8 cellular contexts compared by ENCODE assay signal in the genomic region with DNA sequence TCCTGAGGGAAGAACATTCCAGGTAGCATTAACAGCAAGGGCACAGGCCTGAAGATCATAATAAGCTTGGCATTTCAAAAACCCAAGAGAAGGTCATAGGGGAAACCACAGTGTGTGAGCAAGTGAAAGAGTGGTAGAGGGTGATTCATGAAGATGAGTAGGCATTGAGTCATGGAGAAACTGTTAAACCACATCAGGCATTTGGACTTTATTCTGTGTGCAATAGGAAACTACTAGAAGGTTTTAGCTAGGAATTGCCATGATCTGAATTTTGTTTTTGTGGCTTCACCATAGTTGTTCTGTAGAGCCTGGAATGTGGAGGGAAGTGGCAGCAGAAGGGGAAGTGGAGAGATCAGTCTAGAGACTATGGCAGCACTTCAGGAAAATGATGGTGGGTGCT.
DNase-seq lines count a peak whose midpoint lies in the region; ATAC-seq and TF ChIP-seq lines count a peak whose summit lies in the region.

No MANE protein-coding gene starts in this region.

- TF ChIP-seq POLR2A in lower leg skin (IDR thresholded peaks at IDR 0.05): no peak

- no peak overlapping the region for H3K4me2 ChIP-seq in hepatocyte

- H2AFZ ChIP-seq in hepatocyte: no peak overlapping the region

- H3K27me3 ChIP-seq in SJSA1 (replicated peaks) (no peaks in the 10 kb centered on the region), hepatocyte (no peaks in the 10 kb centered on the region)

- peak; percentile 97 for DNase-seq in GM04503 (ENCODE audit: low read depth)
- peak; percentile 72 to 95 for DNase-seq in SJSA1 (ENCODE audit: low read depth in 1 of 2, low spot score in 2 of 2)
- peak; percentile 42 for DNase-seq in hepatocyte (ENCODE audit: low spot score)
- DNase-seq in lower leg skin (ENCODE audit: low spot score in 2 of 2): no peak
- DNase-seq in GOT3 (lab: John Stamatoyannopoulos, UW): no peak
- no peak for DNase-seq in stimulated activated CD4-positive, alpha-beta T cell treated with anti-CD3 and anti-CD28 coated beads, Interleukin-12 subunit alpha, Interleukin-12 subunit beta, amount 100 ng/mL, for 4 hours
- DNase-seq in NCI-H510A (lab: John Stamatoyannopoulos, UW): no peak

- H3K36me3 ChIP-seq in SJSA1: no peaks in the 10 kb centered on the region
- H3K36me3 ChIP-seq in hepatocyte (replicated peaks; ENCODE audit: insufficient read depth, low read depth): no peaks in the 10 kb centered on the region

- intact Hi-C loops in lower leg skin (cut with DNase I; ENCODE audit: low total_unique reads): no loop called here

- H3K9me3 ChIP-seq in SJSA1 (replicated peaks) (no peaks in the 10 kb centered on the region; the same call in 1 of the 2 replicates), hepatocyte (ENCODE audit: low read depth) (no peaks in the 10 kb centered on the region)

- TF ChIP-seq CTCF in hepatocyte (IDR thresholded peaks at IDR 0.05; ENCODE audit: poor library complexity): no peak
- TF ChIP-seq CTCF in lower leg skin (IDR thresholded peaks at IDR 0.05): no peak

- no peaks in the 10 kb centered on the region for H4K20me1 ChIP-seq in hepatocyte (ENCODE audit: insufficient read depth, poor library complexity, severe bottlenecking)

- H3K4me1 ChIP-seq in SJSA1 (replicated peaks): peaks cover 63% of the 10 kb centered on the region
- H3K4me1 ChIP-seq in hepatocyte (ENCODE audit: insufficient read depth): no peaks in the 10 kb centered on the region

- peak overlapping the region; percentile 84 for H3K27ac ChIP-seq in SJSA1
- H3K27ac ChIP-seq in hepatocyte: peak overlapping the region; percentile 30

- H3K79me2 ChIP-seq in hepatocyte: no peaks in the 10 kb centered on the region

- ATAC-seq in HG02981 (IDR thresholded peaks at IDR 0.05; ENCODE audit: unreplicated experiment): peak; percentile 81

- no peak overlapping the region for H3K4me3 ChIP-seq in SJSA1
- no peak overlapping the region for H3K4me3 ChIP-seq in hepatocyte
- H3K4me3 ChIP-seq in lower leg skin (ENCODE audit: low read depth, poor library complexity, severe bottlenecking): no peak overlapping the region

- no peaks in the 10 kb centered on the region for H3K9me2 ChIP-seq in hepatocyte (replicated peaks; ENCODE audit: insufficient read depth)

Comparison
In these comparisons a context has a peak if more than half of its experiments do, and no peak if none do; other contexts are left out.
1. DNase-seq: peak in GM04503 (single experiment), SJSA1 (2 of 2) and hepatocyte (single experiment); none in lower leg skin (0 of 2), GOT3 (single experiment), stimulated activated CD4-positive, alpha-beta T cell treated with anti-CD3 and anti-CD28 coated beads, Interleukin-12 subunit alpha, Interleukin-12 subunit beta, amount 100 ng/mL, for 4 hours (single experiment) and NCI-H510A (single experiment).